7 cellular contexts compared by ENCODE assay signal in genomic region chr20:63978319-63979220, GRCh38. TPM values are rescaled to one million over a fixed set of nuclear protein-coding genes. Genes with fewer than 3 reads are reported as not detected.
DNase-seq lines count a peak whose midpoint lies in the region; TF ChIP-seq lines count a peak whose summit lies in the region.

No MANE protein-coding gene starts in this region.

- no peak overlapping the region for H4K8ac ChIP-seq in neuronal stem cell (ENCODE audit: low read depth, low read length)

- peak overlapping the region; percentile 10 for H2BK12ac ChIP-seq in neuronal stem cell (ENCODE audit: low read length)

- H3K27me3 ChIP-seq in fibroblast of lung (ENCODE audit: control insufficient read depth, insufficient read depth, low read length) (no peaks in the 10 kb centered on the region), neuronal stem cell (ENCODE audit: control insufficient read depth in 3 of 3, insufficient read depth in 3 of 3, low read depth in 1 of 3, low read length in 3 of 3) (peaks cover 0 to 3% (median 0%) of the 10 kb centered on the region in 3 experiments)

- peaks cover 10% of the 10 kb centered on the region for H3K79me1 ChIP-seq in neuronal stem cell (ENCODE audit: low read depth, low read length)

- peak overlapping the region; percentile 97 for H3K18ac ChIP-seq in neuronal stem cell (ENCODE audit: low read length)

- POLR2A ChIA-PET in HEK293T (lab: Yijun Ruan, JAX) = interaction anchor here (1.1 to 2.3 kb wide), 4 partner anchors 12 to 458 kb away, joined by 3 to 11 read pairs (median 6); partner anchors contain the start of genes PPDPF, TPD52L2 and UCKL1

- TF ChIP-seq CTCF in GM10266 (IDR thresholded peaks at IDR 0.05; ENCODE audit: control insufficient read depth, insufficient read depth, low read depth, missing control alignments) (no peak), fibroblast of lung (conservative IDR thresholded peaks at IDR 0.05 in 1 of 2, IDR thresholded peaks at IDR 0.05 in 1 of 2; ENCODE audit: low read depth in 1 of 2, low read length in 2 of 2) (no peak)

- peak overlapping the region; percentile 79 for H3K4me2 ChIP-seq in fibroblast of lung (ENCODE audit: extremely low read depth, insufficient read depth, low read length)
- H3K4me2 ChIP-seq in neuronal stem cell (ENCODE audit: insufficient read depth, low read length, poor library complexity, severe bottlenecking) = peak overlapping the region; percentile 99

- peak overlapping the region; percentile 74 for H2AK5ac ChIP-seq in neuronal stem cell (ENCODE audit: low read depth, low read length)

- H3K36me3 ChIP-seq in fibroblast of lung (ENCODE audit: control insufficient read depth, insufficient read depth, low read length) = no peaks in the 10 kb centered on the region
- H3K36me3 ChIP-seq in neuronal stem cell (replicated peaks in 1 of 2; ENCODE audit: control insufficient read depth in 2 of 2, insufficient read depth in 2 of 2, low read length in 2 of 2) = peaks cover 8 to 16% of the 10 kb centered on the region in 2 donors

- H3K9me3 ChIP-seq in fibroblast of lung (ENCODE audit: control insufficient read depth, insufficient read depth, low read depth, low read length) (no peaks in the 10 kb centered on the region), neuronal stem cell (replicated peaks in 1 of 2; ENCODE audit: control insufficient read depth in 2 of 2, insufficient read depth in 1 of 2, low read depth in 1 of 2, low read length in 2 of 2) (no peaks in the 10 kb centered on the region)

- H4K20me1 ChIP-seq in fibroblast of lung (ENCODE audit: control insufficient read depth, extremely low read depth, insufficient read depth, low read length) = no peaks in the 10 kb centered on the region

- H3K14ac ChIP-seq in neuronal stem cell (ENCODE audit: low read length) = peak overlapping the region; percentile 97

- H2BK5ac ChIP-seq in neuronal stem cell (ENCODE audit: low read length) = peak overlapping the region; percentile 87

- H3K4me3 ChIP-seq in fibroblast of lung (replicated peaks in 1 of 4; ENCODE audit: control extremely low read depth in 1 of 4, insufficient read depth in 1 of 4, low read depth in 3 of 4, low read length in 4 of 4) (peak overlapping the region; percentile 21 to 57 (median 39)), neuronal stem cell (ENCODE audit: low read length in 2 of 2) (peak overlapping the region; percentile 84 to 93)

- H2BK120ac ChIP-seq in neuronal stem cell (ENCODE audit: low read depth, low read length) = peak overlapping the region; percentile 61

- no peak overlapping the region for H3K9ac ChIP-seq in fibroblast of lung (ENCODE audit: insufficient read depth, low read length)
- H3K9ac ChIP-seq in neuronal stem cell (ENCODE audit: low read depth, low read length, poor library complexity) = peak overlapping the region; percentile 93

- H3K4me1 ChIP-seq in fibroblast of lung (ENCODE audit: control insufficient read depth, extremely low read depth, insufficient read depth, low read length) (peaks cover 19% of the 10 kb centered on the region), neuronal stem cell (ENCODE audit: control insufficient read depth in 2 of 2, insufficient read depth in 1 of 2, low read depth in 1 of 2, low read length in 2 of 2) (peaks cover 13 to 14% of the 10 kb centered on the region in 2 donors)

- H2BK15ac ChIP-seq in neuronal stem cell (ENCODE audit: low read length) = peak overlapping the region; percentile 84

- DNase-seq in GM10266 (ENCODE audit: extremely low spot score) = peak; percentile 82
- DNase-seq in HEK293T (ENCODE audit: extremely low spot score) = peak; percentile 48
- peak; percentile 68 for DNase-seq in NCI-H226
- peak; percentile 63 for DNase-seq in activated T-cell treated with anti-CD3 and anti-CD28 coated beads for 48 hours (ENCODE audit: low read depth)
- DNase-seq in fibroblast of lung (ENCODE audit: low read depth in 2 of 2) = peak in 1 of 2 donors; percentile 45
- no peak for DNase-seq in neuronal stem cell (ENCODE audit: low spot score)
- DNase-seq in NCI-H1048 (lab: John Stamatoyannopoulos, UW) = no peak

- H4K91ac ChIP-seq in neuronal stem cell (ENCODE audit: low read depth, low read length, poor library complexity) = peak overlapping the region; percentile 53

- peak overlapping the region; percentile 89 for H3K23ac ChIP-seq in neuronal stem cell (ENCODE audit: low read depth, low read length, poor library complexity)

- peak overlapping the region; percentile 76 for H3K4ac ChIP-seq in neuronal stem cell (ENCODE audit: low read length)

- no peak overlapping the region for H3K27ac ChIP-seq in fibroblast of lung (ENCODE audit: insufficient read depth, low read length)
- no peak overlapping the region for H3K27ac ChIP-seq in neuronal stem cell (replicated peaks; ENCODE audit: low read length)

- peaks cover 16% of the 10 kb centered on the region for H3K79me2 ChIP-seq in fibroblast of lung (ENCODE audit: control insufficient read depth, insufficient read depth, low read length)

- no CpG with 5 or more reads among the region's 52 CpGs for WGBS in neuronal stem cell (ENCODE audit: extremely low coverage in 2 of 2, insufficient read length in 2 of 2, insufficient replicate concordance in 1 of 2), 2 donors

- no peak overlapping the region for H2AFZ ChIP-seq in fibroblast of lung (ENCODE audit: low read length)
- H2AFZ ChIP-seq in neuronal stem cell (ENCODE audit: low read length) = peak overlapping the region; percentile 93

- CTCF ChIA-PET in HEK293T (lab: Yijun Ruan, JAX) = interaction anchor here (2.1 kb wide), 1 partner anchor 141 kb away, joined by 5 read pairs; no protein-coding TSS in a partner anchor

TF ChIP-seq in HEK293T, 16 proteins besides CTCF, POLR2A, EP300 and RAD21:
- TF ChIP-seq SP1 (IDR thresholded peaks at IDR 0.05) (no peak), L3MBTL2 (conservative IDR thresholded peaks at IDR 0.05) (peak; percentile 47)

RNA-seq across cellular contexts. Expression of gene SAMD10, which starts 0.9 kb away (rescaled TPM):
- total RNA-seq in fibroblast of lung = 0.77 and 0.99 TPM in 2 replicates
- polyA plus RNA-seq in fibroblast of lung = 0.37 and 0.86 TPM in 2 replicates
- 1.2 and 3.3 TPM in 2 replicates for polyA plus RNA-seq in fibroblast of lung (2012)
- 0.27 and 1.4 TPM in 2 replicates for polyA minus RNA-seq in fibroblast of lung (ENCODE audit: low replicate concordance)
- 6.5 TPM for polyA plus RNA-seq in neuronal stem cell (2013, experiment 1 of 2)
- 5.8 TPM for polyA plus RNA-seq in neuronal stem cell (2013, experiment 2 of 2)

RNA-seq across cellular contexts. Expression of gene PRPF6, which starts 2.4 kb away (rescaled TPM):
- 52.0 and 55.2 TPM in 2 replicates for total RNA-seq in fibroblast of lung
- 28.2 and 40.5 TPM in 2 replicates for polyA plus RNA-seq in fibroblast of lung
- polyA plus RNA-seq in fibroblast of lung (2012) = 48.5 and 62.9 TPM in 2 replicates
- polyA minus RNA-seq in fibroblast of lung (ENCODE audit: low replicate concordance) = 58.5 and 85.6 TPM in 2 replicates
- 50.0 TPM for polyA plus RNA-seq in neuronal stem cell (2013, experiment 1 of 2)
- 49.3 TPM for polyA plus RNA-seq in neuronal stem cell (2013, experiment 2 of 2)

RNA-seq across cellular contexts. Expression of gene ZNF512B, which starts 8.8 kb away (rescaled TPM):
- total RNA-seq in fibroblast of lung = 6.4 and 8.4 TPM in 2 replicates
- polyA plus RNA-seq in fibroblast of lung = 3.5 and 3.7 TPM in 2 replicates
- 12.4 and 12.9 TPM in 2 replicates for polyA plus RNA-seq in fibroblast of lung (2012)
- 11.4 and 14.8 TPM in 2 replicates for polyA minus RNA-seq in fibroblast of lung (ENCODE audit: low replicate concordance)
- polyA plus RNA-seq in neuronal stem cell (2013, experiment 1 of 2) = 7.8 TPM
- polyA plus RNA-seq in neuronal stem cell (2013, experiment 2 of 2) = 7.3 TPM

RNA-seq across cellular contexts. Expression of gene UCKL1, which starts 22.4 kb away (rescaled TPM):
- total RNA-seq in fibroblast of lung = 20.8 and 27.9 TPM in 2 replicates
- polyA plus RNA-seq in fibroblast of lung = 16.4 and 16.7 TPM in 2 replicates
- polyA plus RNA-seq in fibroblast of lung (2012) = 17.6 and 20.6 TPM in 2 replicates
- polyA minus RNA-seq in fibroblast of lung (ENCODE audit: low replicate concordance) = 16.2 and 19.7 TPM in 2 replicates
- 17.0 TPM for polyA plus RNA-seq in neuronal stem cell (2013, experiment 1 of 2)
- 15.6 TPM for polyA plus RNA-seq in neuronal stem cell (2013, experiment 2 of 2)

RNA-seq across cellular contexts. Expression of gene C20orf204, which starts 57.4 kb away (rescaled TPM):
- 0.26 and 0.66 TPM in 2 replicates for total RNA-seq in fibroblast of lung
- polyA plus RNA-seq in fibroblast of lung = 0.02 TPM in 2 replicates
- 0.13 TPM in 1 of 2 replicates, not detected in the other for polyA plus RNA-seq in fibroblast of lung (2012)
- 0.19 TPM in 1 of 2 replicates, not detected in the other for polyA minus RNA-seq in fibroblast of lung (ENCODE audit: low replicate concordance)
- polyA plus RNA-seq in neuronal stem cell (2013, experiment 1 of 2) = 0.14 TPM
- polyA plus RNA-seq in neuronal stem cell (2013, experiment 2 of 2) = 0.25 TPM

Comparison
In these comparisons a context has a peak if more than half of its experiments do, and no peak if none do; other contexts are left out.
1. DNase-seq: peak in GM10266 (single experiment), HEK293T (single experiment), NCI-H226 (single experiment) and activated T-cell treated with anti-CD3 and anti-CD28 coated beads for 48 hours (single experiment); none in neuronal stem cell (single experiment) and NCI-H1048 (single experiment).